In the genomic region with DNA sequence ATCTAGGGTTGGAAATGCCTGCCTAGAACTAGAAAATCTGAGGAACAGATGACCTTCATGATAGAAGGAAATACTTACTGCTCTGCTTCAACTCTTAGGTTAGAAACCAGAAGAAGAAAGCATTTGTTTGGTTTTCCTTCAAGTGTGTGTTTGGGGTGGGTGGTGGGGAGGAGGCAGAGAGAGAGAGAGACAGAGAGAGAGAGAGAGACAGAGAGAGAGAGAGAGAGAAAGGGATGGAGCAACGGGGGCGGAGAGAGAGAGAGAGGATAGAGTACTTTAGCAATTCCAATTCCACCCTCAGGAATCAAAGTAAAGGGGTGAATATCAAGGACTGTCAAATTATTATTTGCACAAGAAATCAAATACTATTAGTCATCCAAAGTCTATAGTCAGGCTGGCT, we compare ENCODE assay signal across 19 cellular contexts. TPM values are rescaled to one million over a fixed set of nuclear protein-coding genes. Genes with fewer than 3 reads are reported as not detected.
DNase-seq lines count a peak whose midpoint lies in the region; ATAC-seq, FAIRE-seq and TF ChIP-seq lines count a peak whose summit lies in the region.
"Had no signal": no experiment of that assay in that cellular context is flagged by ENCODE, and none has a peak within 500 bp of the region (broad histone marks: within the 10 kb centered on the region; RNA-seq: fewer than 3 reads in every experiment).

No MANE protein-coding gene starts in this region.

- H3K27ac Mint-ChIP-seq in activated T-helper 17 cell treated with anti-CD3 and anti-CD28 coated beads, Interleukin-2, amount 50 U/mL, for 72 hours = no peak overlapping the region
- H3K27ac Mint-ChIP-seq: GM23338 had no signal

- no peak for FAIRE-seq in small intestine (lab: Jason Lieb, UNC)
- FAIRE-seq: G401.6, GM12891, GM19239 had no signal

- 0 out of 3 replicates have a peak, but pooled peaks have one; percentile 19 for ATAC-seq in DND-41 (ENCODE audit: insufficient read depth, low read depth)
- ATAC-seq in PC-3 = peak; percentile 70
- peak; percentile 19 for ATAC-seq in lung (ENCODE audit: insufficient read depth, low FRiP score)
- ATAC-seq in activated T-helper 17 cell treated with anti-CD3 and anti-CD28 coated beads, Interleukin-2, amount 50 U/mL, for 72 hours (replicated peaks) = no peak
- ATAC-seq: GM23338 had no signal

- no peak overlapping the region for H3K4me3 Mint-ChIP-seq in activated T-helper 17 cell treated with anti-CD3 and anti-CD28 coated beads, Interleukin-2, amount 50 U/mL, for 72 hours
- H3K4me3 Mint-ChIP-seq: CD4-positive, alpha-beta memory T cell; GM23338 had no signal

- DNase-seq in DND-41 (no peak), PC-3 (peak; percentile 44), lung (ENCODE audit: low spot score) (no peak), BE2C (no peak), small intestine (no peak)
- DNase-seq: ACHN; CD4-positive, alpha-beta memory T cell; DMS153; H7 had no signal

- H4K20me1 ChIP-seq in DND-41 (ENCODE audit: insufficient read depth, low read length) = no peaks in the 10 kb centered on the region
- no peaks in the 10 kb centered on the region for H4K20me1 ChIP-seq in PC-3 (ENCODE audit: low read length)

- H3K36me3 Mint-ChIP-seq in activated T-helper 17 cell treated with anti-CD3 and anti-CD28 coated beads, Interleukin-2, amount 50 U/mL, for 72 hours (ENCODE audit: low read depth) = no peaks in the 10 kb centered on the region
- H3K36me3 Mint-ChIP-seq: CD4-positive, alpha-beta memory T cell had no signal

- H3K27ac ChIP-seq in ACC112 (ENCODE audit: low read depth, low read length) (no peak overlapping the region), DND-41 (ENCODE audit: low read length) (no peak overlapping the region), PC-3 (ENCODE audit: low read length) (no peak overlapping the region), lung (ENCODE audit: low read depth in 1 of 2, low read length in 1 of 2) (no peak overlapping the region), small intestine (ENCODE audit: low read depth in 1 of 2, low read length in 1 of 2) (no peak overlapping the region)
- H3K27ac ChIP-seq: C4-2B, HL-60, KMS-11 had no signal

- H3K9me3 ChIP-seq in DND-41 (ENCODE audit: insufficient read depth, low read length, severe bottlenecking) (no peaks in the 10 kb centered on the region), PC-3 (ENCODE audit: low read length) (no peaks in the 10 kb centered on the region), lung (ENCODE audit: control insufficient read depth in 2 of 2, insufficient read depth in 1 of 2, low read length in 1 of 2) (no peaks in the 10 kb centered on the region), BE2C (no peaks in the 10 kb centered on the region), small intestine (ENCODE audit: control insufficient read depth, low read depth) (no peaks in the 10 kb centered on the region)

- H3K4me1 ChIP-seq in ACC112 (ENCODE audit: control insufficient read depth, insufficient read depth, low read length, unreplicated experiment) (no peaks in the 10 kb centered on the region), DND-41 (ENCODE audit: insufficient read depth, low read length) (peaks cover 5% of the 10 kb centered on the region; the same call in 1 of the 2 replicates), PC-3 (ENCODE audit: insufficient read depth, low read length) (no peaks in the 10 kb centered on the region), lung (ENCODE audit: control insufficient read depth in 2 of 2, insufficient read depth in 2 of 2, low read length in 2 of 2) (no peaks in the 10 kb centered on the region), BE2C (no peaks in the 10 kb centered on the region), small intestine (ENCODE audit: control insufficient read depth in 2 of 2, insufficient read depth in 1 of 2, low read depth in 1 of 2, low read length in 1 of 2) (no peaks in the 10 kb centered on the region)

- H2AFZ ChIP-seq in ACC112 (ENCODE audit: low read length, unreplicated experiment) (peak overlapping the region; percentile 42), DND-41 (ENCODE audit: low read depth, low read length) (no peak overlapping the region), PC-3 (ENCODE audit: low read length) (no peak overlapping the region)
- H2AFZ ChIP-seq: GM23338 had no signal

- H3K36me3 ChIP-seq in ACC112 (ENCODE audit: insufficient read depth, low read length) = no peaks in the 10 kb centered on the region
- no peaks in the 10 kb centered on the region for H3K36me3 ChIP-seq in DND-41 (ENCODE audit: insufficient read depth, low read length)
- no peaks in the 10 kb centered on the region for H3K36me3 ChIP-seq in PC-3 (ENCODE audit: low read depth, low read length)
- no peaks in the 10 kb centered on the region for H3K36me3 ChIP-seq in lung (ENCODE audit: control insufficient read depth in 2 of 2, insufficient read depth in 2 of 2, low read length in 2 of 2)
- H3K36me3 ChIP-seq in BE2C = no peaks in the 10 kb centered on the region
- H3K36me3 ChIP-seq in small intestine (ENCODE audit: control insufficient read depth in 2 of 2, insufficient read depth in 2 of 2, low read length in 2 of 2) = no peaks in the 10 kb centered on the region

- H3K4me3 ChIP-seq in ACC112 (ENCODE audit: low read depth, low read length) (no peak overlapping the region), DND-41 (ENCODE audit: low read depth in 1 of 2, low read length in 2 of 2) (no peak overlapping the region), PC-3 (ENCODE audit: low read length) (no peak overlapping the region), lung (no peak overlapping the region), BE2C (ENCODE audit: low read depth, low read length) (no peak overlapping the region), small intestine (ENCODE audit: low read depth in 1 of 2, low read length in 2 of 2) (no peak overlapping the region)
- H3K4me3 ChIP-seq: GM23338 had no signal

- intact Hi-C loops in PC-3 (cut with micrococcal nuclease) = no loop called here

- no peak overlapping the region for H3K9ac ChIP-seq in DND-41 (ENCODE audit: low read depth, low read length)
- H3K9ac ChIP-seq in PC-3 (ENCODE audit: low read length) = no peak overlapping the region
- H3K9ac ChIP-seq: KMS-11 had no signal

- WGBS in lung, 2 donors = 66 to 95% methylated on average over 2 of the region's 2 CpGs
- 75 to 89% (median 81%) methylated on average over 2 of the region's 2 CpGs for WGBS in small intestine, 3 donors

- no peak overlapping the region for H3K4me2 ChIP-seq in DND-41 (ENCODE audit: insufficient read depth, low read length)
- no peak overlapping the region for H3K4me2 ChIP-seq in PC-3 (ENCODE audit: low read length)
- H3K4me2 ChIP-seq: GM23338, KMS-11 had no signal

- BruUV-seq in PC-3 (replicated peaks; lab: Mats Ljungman, UMichigan) = no TSS peak

- H3K9me3 Mint-ChIP-seq in activated T-helper 17 cell treated with anti-CD3 and anti-CD28 coated beads, Interleukin-2, amount 50 U/mL, for 72 hours = no peaks in the 10 kb centered on the region
- H3K9me3 Mint-ChIP-seq: GM23338 had no signal

- H3K27me3 ChIP-seq in ACC112 (ENCODE audit: insufficient read depth, low read length) (no peaks in the 10 kb centered on the region), DND-41 (ENCODE audit: insufficient read depth, low read length, poor library complexity) (no peaks in the 10 kb centered on the region), PC-3 (ENCODE audit: low read length) (no peaks in the 10 kb centered on the region), lung (ENCODE audit: control insufficient read depth, insufficient read depth) (no peaks in the 10 kb centered on the region), BE2C (peaks cover 10% of the 10 kb centered on the region), small intestine (ENCODE audit: control insufficient read depth in 2 of 2, insufficient read depth in 2 of 2, low read length in 2 of 2) (no peaks in the 10 kb centered on the region)

- no peak for TF ChIP-seq CTCF in DND-41 (IDR thresholded peaks at IDR 0.05; ENCODE audit: borderline replicate concordance, extremely low read depth, low read length, poor library complexity, severe bottlenecking)
- TF ChIP-seq CTCF in PC-3 (conservative IDR thresholded peaks at IDR 0.05; ENCODE audit: low read depth, low read length) = no peak
- no peak for TF ChIP-seq CTCF in lung (IDR thresholded peaks at IDR 0.05; ENCODE audit: control extremely low read depth, extremely low read depth)
- TF ChIP-seq CTCF in BE2C (IDR thresholded peaks at IDR 0.05; ENCODE audit: low read depth, low read length) = no peak

- H3K9me2 ChIP-seq in PC-3 (replicated peaks; ENCODE audit: low read length) = no peaks in the 10 kb centered on the region

- POLR2A ChIA-PET in PC-3 (lab: Charles Lee; ENCODE audit: unreplicated experiment) = no interaction called here

- H3F3A ChIP-seq in PC-3 (ENCODE audit: low read length, unreplicated experiment) = no peaks in the 10 kb centered on the region

- H3K27me3 Mint-ChIP-seq in activated T-helper 17 cell treated with anti-CD3 and anti-CD28 coated beads, Interleukin-2, amount 50 U/mL, for 72 hours = no peaks in the 10 kb centered on the region
- H3K27me3 Mint-ChIP-seq: CD4-positive, alpha-beta memory T cell had no signal

- CTCF ChIA-PET in PC-3 (lab: Charles Lee) = no interaction called here

- no peaks in the 10 kb centered on the region for H3K4me1 Mint-ChIP-seq in activated T-helper 17 cell treated with anti-CD3 and anti-CD28 coated beads, Interleukin-2, amount 50 U/mL, for 72 hours
- H3K4me1 Mint-ChIP-seq: GM23338 had no signal

- H3K79me2 ChIP-seq in ACC112 (ENCODE audit: control insufficient read depth, insufficient read depth, low read length, unreplicated experiment) (no peaks in the 10 kb centered on the region), DND-41 (ENCODE audit: insufficient read depth, low read length) (no peaks in the 10 kb centered on the region), PC-3 (ENCODE audit: low read length) (no peaks in the 10 kb centered on the region)

RNA-seq across cellular contexts. Expression of a gene that starts 29.2 kb away (rescaled TPM):
- total RNA-seq in PC-3 (2014; rRNA removed) = under 0.01 and 0.06 TPM in 2 replicates
- 1 to 10 TPM; 1.9 to 2.8 TPM for total RNA-seq in lung
- polyA plus RNA-seq in lung = under 1 TPM; 0.54 to 0.55 TPM
- polyA plus RNA-seq in BE2C (2012; ENCODE audit: insufficient read depth, insufficient read length, low read depth) = not detected
- 10 to 100 TPM in 1 of 3 donors, 1 to 10 TPM in 2; 4.7 to 17.7 (median 8.9) TPM for polyA plus RNA-seq in small intestine
- 1 to 10 TPM in 1 of 2 donors, under 1 TPM in 1; 0.91 to 3.9 TPM for total RNA-seq in activated T-helper 17 cell treated with anti-CD3 and anti-CD28 coated beads, Interleukin-2, amount 50 U/mL, for 72 hours
- total RNA-seq: HT1080 had no signal
